Comparison of ENCODE assay signal across 2 cellular contexts in genomic region chr10:124150189-124150806, GRCh38.
TF ChIP-seq lines count a peak whose summit lies in the region.

No MANE protein-coding gene starts in this region.

TF ChIP-seq in H1, 55 proteins besides CTCF, POLR2A, EP300 and RAD21:
- TF ChIP-seq YY1 (IDR thresholded peaks at IDR 0.05; ENCODE audit: low read depth, low read length) (no peak), KDM1A (IDR thresholded peaks at IDR 0.05; ENCODE audit: borderline replicate concordance, low read length) (peak; percentile 66; the same call in 1 of the 2 replicates)

TF ChIP-seq in SK-N-SH treated with all-trans-retinoic acid at 6 μM for 48 hours, 23 proteins besides CTCF, POLR2A, EP300 and RAD21:
- TF ChIP-seq PATZ1 (CRISPR knock-in tag; IDR thresholded peaks at IDR 0.05; ENCODE audit: borderline replicate concordance) (no peak), ARNTL (CRISPR knock-in tag; IDR thresholded peaks at IDR 0.05; ENCODE audit: borderline replicate concordance, low read depth) (no peak), BACH2 (CRISPR knock-in tag; IDR thresholded peaks at IDR 0.05; ENCODE audit: borderline replicate concordance) (no peak), ISL1 (CRISPR knock-in tag; IDR thresholded peaks at IDR 0.05) (no peak), CSDC2 (CRISPR knock-in tag; IDR thresholded peaks at IDR 0.05) (no peak), ZFP3 (CRISPR knock-in tag; IDR thresholded peaks at IDR 0.05) (no peak), SNAI2 (CRISPR knock-in tag; IDR thresholded peaks at IDR 0.05) (no peak), ZNF70 (CRISPR knock-in tag; IDR thresholded peaks at IDR 0.05) (no peak)
